In the genomic region with DNA sequence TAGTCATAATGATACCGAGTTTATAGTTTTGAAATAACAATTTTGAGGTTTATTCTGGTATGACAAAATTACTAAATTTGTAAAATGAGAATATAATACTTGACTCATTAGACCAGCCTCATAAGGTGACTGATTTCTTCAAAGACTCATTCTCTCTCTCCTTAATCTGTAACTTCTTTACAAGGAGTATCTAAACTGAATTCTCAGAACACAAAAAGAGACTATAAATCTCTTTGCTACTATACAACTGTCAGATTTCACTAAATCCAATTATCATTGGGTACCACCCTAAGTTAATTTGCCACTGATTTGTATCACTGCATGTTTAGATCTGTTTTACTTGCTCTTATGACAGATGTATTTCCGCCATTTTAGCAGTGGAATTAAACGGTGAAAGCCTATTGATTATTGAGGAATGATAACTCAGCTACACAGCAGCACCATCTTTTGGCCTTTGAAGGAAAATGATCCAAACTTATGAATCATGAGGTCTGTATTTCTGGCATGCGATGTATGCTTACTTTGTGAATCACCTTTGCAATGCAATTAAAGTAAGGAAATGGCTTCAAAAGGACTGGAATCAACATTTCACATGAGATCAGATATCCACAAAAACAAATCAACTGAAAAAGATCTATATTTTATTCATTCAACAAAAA, we compare ENCODE assay signal across 9 cellular contexts.
DNase-seq lines count a peak whose midpoint lies in the region; ATAC-seq and TF ChIP-seq lines count a peak whose summit lies in the region.
"Had no signal": no experiment of that assay in that cellular context is flagged by ENCODE, and none has a peak within 500 bp of the region (broad histone marks: within the 10 kb centered on the region; RNA-seq: fewer than 3 reads in every experiment).

No MANE protein-coding gene starts in this region.

- no peaks in the 10 kb centered on the region for H3K36me3 ChIP-seq in NT2/D1 (ENCODE audit: insufficient read depth, insufficient read length, low read length)
- H3K36me3 ChIP-seq: tibial nerve had no signal

- H3K9me3 ChIP-seq in NT2/D1 (ENCODE audit: insufficient read depth, low read length): no peaks in the 10 kb centered on the region
- H3K9me3 ChIP-seq: tibial nerve had no signal

- peak; percentile 91 for DNase-seq in HS-27A (ENCODE audit: low read depth)
- DNase-seq in NT2/D1 (ENCODE audit: low read depth, low spot score): peak; percentile 15
- DNase-seq in fibroblast of gingiva (ENCODE audit: low read depth): peak; percentile 14
- DNase-seq in skeletal muscle cell (ENCODE audit: low read depth): peak; percentile 35
- no peak for DNase-seq in type B pancreatic cell (ENCODE audit: extremely low spot score, unreplicated experiment)
- no peak for DNase-seq in retina
- DNase-seq: activated naive CD8-positive, alpha-beta T cell treated with anti-CD3 and anti-CD28 coated beads, Interleukin-2, amount 10 ng/mL, durations not matched to agents 7 days and 5 days had no signal

- no peak for ATAC-seq in HG02571 (IDR thresholded peaks at IDR 0.05; ENCODE audit: unreplicated experiment)

- no peak overlapping the region for H3K27ac Mint-ChIP-seq in type B pancreatic cell
- H3K27ac Mint-ChIP-seq: activated naive CD8-positive, alpha-beta T cell treated with anti-CD3 and anti-CD28 coated beads, Interleukin-2, amount 10 ng/mL, durations not matched to agents 7 days and 5 days had no signal

- no peaks in the 10 kb centered on the region for H3K4me1 ChIP-seq in NT2/D1 (ENCODE audit: insufficient read depth, insufficient read length)
- H3K4me1 ChIP-seq: tibial nerve had no signal

- H3K4me1 Mint-ChIP-seq in type B pancreatic cell (ENCODE audit: unreplicated experiment): no peaks in the 10 kb centered on the region
- H3K4me1 Mint-ChIP-seq: activated naive CD8-positive, alpha-beta T cell treated with anti-CD3 and anti-CD28 coated beads, Interleukin-2, amount 10 ng/mL, durations not matched to agents 7 days and 5 days had no signal

- no peak for TF ChIP-seq CTCF in type B pancreatic cell (conservative IDR thresholded peaks at IDR 0.05)

- H3K4me3 Mint-ChIP-seq in type B pancreatic cell: no peak overlapping the region
- H3K4me3 Mint-ChIP-seq: activated naive CD8-positive, alpha-beta T cell treated with anti-CD3 and anti-CD28 coated beads, Interleukin-2, amount 10 ng/mL, durations not matched to agents 7 days and 5 days had no signal

- H3K36me3 Mint-ChIP-seq in type B pancreatic cell: no peaks in the 10 kb centered on the region
- H3K36me3 Mint-ChIP-seq: activated naive CD8-positive, alpha-beta T cell treated with anti-CD3 and anti-CD28 coated beads, Interleukin-2, amount 10 ng/mL, durations not matched to agents 7 days and 5 days had no signal

- H3K9ac ChIP-seq in NT2/D1 (ENCODE audit: insufficient read length, low read depth): no peak overlapping the region

- H3K9me3 Mint-ChIP-seq in type B pancreatic cell: no peaks in the 10 kb centered on the region
- H3K9me3 Mint-ChIP-seq: activated naive CD8-positive, alpha-beta T cell treated with anti-CD3 and anti-CD28 coated beads, Interleukin-2, amount 10 ng/mL, durations not matched to agents 7 days and 5 days had no signal

- no peaks in the 10 kb centered on the region for H3K27me3 ChIP-seq in NT2/D1 (ENCODE audit: insufficient read depth, insufficient read length)
- H3K27me3 ChIP-seq: tibial nerve had no signal

- H3K4me3 ChIP-seq in NT2/D1 (ENCODE audit: insufficient read length, low read depth) (no peak overlapping the region), skeletal muscle cell (ENCODE audit: low read depth, low read length) (no peak overlapping the region)
- H3K4me3 ChIP-seq: tibial nerve had no signal

- peaks cover 2% of the 10 kb centered on the region for H3K27me3 Mint-ChIP-seq in type B pancreatic cell
- H3K27me3 Mint-ChIP-seq: activated naive CD8-positive, alpha-beta T cell treated with anti-CD3 and anti-CD28 coated beads, Interleukin-2, amount 10 ng/mL, durations not matched to agents 7 days and 5 days had no signal

Comparison
In these comparisons a context has a peak if more than half of its experiments do, and no peak if none do; other contexts are left out.
1. DNase-seq: peak in HS-27A (single experiment), NT2/D1 (single experiment), fibroblast of gingiva (single experiment) and skeletal muscle cell (single experiment); none in type B pancreatic cell (single experiment) and retina (single experiment).